ENCODE assay signal across 9 cellular contexts in the genomic region with DNA sequence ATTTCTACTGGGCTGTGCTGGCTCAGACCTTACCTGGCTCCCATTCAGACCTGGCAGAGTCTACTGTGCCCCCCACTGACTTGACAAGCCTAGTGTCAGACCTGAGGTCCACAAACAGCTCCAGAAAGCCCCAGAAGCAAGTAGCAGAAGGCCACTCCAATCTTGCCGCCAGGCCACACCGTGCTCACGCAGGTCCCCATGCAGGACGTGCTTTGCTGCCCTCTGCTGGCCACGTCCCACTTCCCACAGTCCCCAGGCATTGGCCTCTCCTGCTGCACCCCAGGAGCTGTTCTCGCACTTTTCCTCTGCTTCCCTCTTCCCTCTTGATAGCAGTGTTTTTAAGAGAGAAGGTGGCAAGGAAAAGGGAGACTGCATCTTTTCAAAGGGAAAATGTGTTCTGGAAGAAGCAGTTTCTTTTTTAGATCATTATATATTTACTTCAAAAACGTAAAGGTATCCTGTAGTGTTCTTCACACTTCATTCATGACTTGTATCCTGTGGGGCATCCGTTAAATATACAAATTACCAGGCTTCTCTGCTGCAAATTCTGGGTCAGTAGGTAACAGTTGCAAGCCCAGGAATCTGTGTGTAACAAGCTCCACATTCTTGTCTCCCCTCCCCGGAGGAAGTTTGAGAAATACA.
DNase-seq lines count a peak whose midpoint lies in the region; ATAC-seq, FAIRE-seq and TF ChIP-seq lines count a peak whose summit lies in the region.
"Had no signal": no experiment of that assay in that cellular context is flagged by ENCODE, and none has a peak within 500 bp of the region (broad histone marks: within the 10 kb centered on the region; RNA-seq: fewer than 3 reads in every experiment).

No MANE protein-coding gene starts in this region.

- WGBS in endodermal cell (ENCODE audit: insufficient coverage in 1 of 2, insufficient read length in 1 of 2), 2 experiments: 21 to 92% methylated on average over 2 to 9 of the region's 9 CpGs

- TF ChIP-seq CTCF in D721Med (IDR thresholded peaks at IDR 0.05; ENCODE audit: insufficient read depth, missing control alignments) (peak; percentile 93), endodermal cell (conservative IDR thresholded peaks at IDR 0.05) (peak; percentile 98)

- H3K4me1 Mint-ChIP-seq in endodermal cell: peaks cover 26% of the 10 kb centered on the region

- DNase-seq in D721Med (ENCODE audit: insufficient read length, low spot score) (peak; percentile 60), HK-2 (ENCODE audit: unreplicated experiment) (peak; percentile 76), endodermal cell (peak; percentile 98), midbrain (lab: John Stamatoyannopoulos, UW) (peak; percentile 72)
- peak; percentile 61 for DNase-seq in NK-92 treated with Interleukin-12 subunit alpha and Interleukin-12 subunit beta, amount 100 ng/mL, for 24 hours (lab: John Stamatoyannopoulos, UW)
- peak; percentile 91 for DNase-seq in activated CD8-positive, alpha-beta memory T cell treated with anti-CD3 and anti-CD28 coated beads for 24 hours
- DNase-seq in stimulated activated CD8-positive, alpha-beta memory T cell treated with anti-CD3 and anti-CD28 coated beads, Interleukin-4, amount 100 ng/mL, for 24 hours (ENCODE audit: low read depth): peak; percentile 68

- no peaks in the 10 kb centered on the region for H3K9me3 Mint-ChIP-seq in endodermal cell

- H3K36me3 ChIP-seq in endodermal cell (ENCODE audit: control insufficient read depth, insufficient read depth, low read length): no peaks in the 10 kb centered on the region

- no peak overlapping the region for H3K4me3 ChIP-seq in endodermal cell (ENCODE audit: low read length)

- no peak overlapping the region for H3K9ac ChIP-seq in endodermal cell (ENCODE audit: extremely low read depth, low read length, poor library complexity, severe bottlenecking)

- no peak for FAIRE-seq in D721Med (lab: Jason Lieb, UNC)
- FAIRE-seq: endometrium had no signal

- no peaks in the 10 kb centered on the region for H3K36me3 Mint-ChIP-seq in endodermal cell (ENCODE audit: low read depth)

- H3K27ac ChIP-seq in endodermal cell (ENCODE audit: low read depth, low read length): no peak overlapping the region

- ATAC-seq in GM21367 (IDR thresholded peaks at IDR 0.05; ENCODE audit: unreplicated experiment): peak; percentile 96

- no peak overlapping the region for H3K4me3 Mint-ChIP-seq in endodermal cell

- H3K9me3 ChIP-seq in endodermal cell (ENCODE audit: control insufficient read depth, low read length): no peaks in the 10 kb centered on the region

- no peak overlapping the region for H3K27ac Mint-ChIP-seq in endodermal cell

- H3K27me3 ChIP-seq in endodermal cell (ENCODE audit: control insufficient read depth, insufficient read depth, low read length, poor library complexity, severe bottlenecking): peaks cover 46% of the 10 kb centered on the region

- H3K27me3 Mint-ChIP-seq in endodermal cell (ENCODE audit: insufficient read depth): peaks cover 37% of the 10 kb centered on the region

- H3K4me1 ChIP-seq in endodermal cell (ENCODE audit: control insufficient read depth, insufficient read depth, low read length): peaks cover 5% of the 10 kb centered on the region
